ENCODE assay signal across 1 cellular context in the genomic region with DNA sequence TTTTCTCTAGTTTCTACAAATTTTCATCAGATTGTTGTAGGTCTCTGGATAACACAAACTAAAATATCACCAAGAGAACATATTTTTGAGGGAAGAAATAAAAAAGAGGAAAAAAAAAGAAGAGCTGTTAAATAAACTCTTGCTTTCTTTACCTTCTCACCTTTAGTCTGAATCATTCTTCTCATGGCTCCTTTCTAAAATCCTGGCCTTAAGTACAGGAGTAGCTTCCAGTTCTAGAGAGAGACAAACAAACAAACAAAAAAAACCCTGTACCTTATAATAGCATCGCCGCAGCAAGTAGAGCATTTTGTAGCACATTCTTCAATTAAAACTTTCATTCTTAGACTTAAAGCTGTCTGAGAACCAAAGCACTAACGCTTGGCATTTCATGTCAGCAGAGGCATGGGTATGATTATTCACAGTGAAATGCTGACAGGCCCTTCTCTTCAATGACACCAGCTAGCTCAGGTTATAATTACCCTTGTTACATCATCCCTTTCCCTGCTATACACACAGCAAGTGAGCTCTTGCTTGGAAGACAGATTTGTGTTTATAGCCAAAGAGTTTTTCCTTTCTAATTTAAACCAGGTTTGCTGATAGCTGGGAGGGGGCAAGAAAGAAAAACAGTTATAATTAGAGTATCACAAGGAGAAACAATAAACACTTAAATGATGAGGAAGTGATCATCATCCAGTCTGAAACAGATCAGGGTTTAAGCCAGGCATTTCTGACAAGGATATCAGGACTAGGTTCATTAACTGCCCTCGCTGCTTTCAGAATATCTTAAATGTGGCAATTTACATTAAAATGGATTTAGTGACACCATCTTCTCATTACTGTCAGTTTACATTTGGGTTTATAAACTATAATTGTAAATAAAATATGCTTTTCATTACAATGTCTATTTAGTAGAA.
TF ChIP-seq lines count a peak whose summit lies in the region.

No MANE protein-coding gene starts in this region.

TF ChIP-seq in HEK293, 187 proteins besides CTCF, POLR2A, EP300 and RAD21 (continued from another document):
- TF ChIP-seq, protein P1, sequence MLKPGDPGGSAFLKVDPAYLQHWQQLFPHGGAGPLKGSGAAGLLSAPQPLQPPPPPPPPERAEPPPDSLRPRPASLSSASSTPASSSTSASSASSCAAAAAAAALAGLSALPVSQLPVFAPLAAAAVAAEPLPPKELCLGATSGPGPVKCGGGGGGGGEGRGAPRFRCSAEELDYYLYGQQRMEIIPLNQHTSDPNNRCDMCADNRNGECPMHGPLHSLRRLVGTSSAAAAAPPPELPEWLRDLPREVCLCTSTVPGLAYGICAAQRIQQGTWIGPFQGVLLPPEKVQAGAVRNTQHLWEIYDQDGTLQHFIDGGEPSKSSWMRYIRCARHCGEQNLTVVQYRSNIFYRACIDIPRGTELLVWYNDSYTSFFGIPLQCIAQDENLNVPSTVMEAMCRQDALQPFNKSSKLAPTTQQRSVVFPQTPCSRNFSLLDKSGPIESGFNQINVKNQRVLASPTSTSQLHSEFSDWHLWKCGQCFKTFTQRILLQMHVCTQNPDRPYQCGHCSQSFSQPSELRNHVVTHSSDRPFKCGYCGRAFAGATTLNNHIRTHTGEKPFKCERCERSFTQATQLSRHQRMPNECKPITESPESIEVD (tag by site-specific recombination; IDR thresholded peaks at IDR 0.05): peak; percentile 96
- TF ChIP-seq ZNF558 (tag by site-specific recombination; IDR thresholded peaks at IDR 0.05) (0 out of 2 replicates have a peak, but pooled peaks have one; percentile 53), ZNF211 (tag by site-specific recombination; IDR thresholded peaks at IDR 0.05; ENCODE audit: low read depth) (no peak), ZFHX2 (tag by site-specific recombination; conservative IDR thresholded peaks at IDR 0.05) (no peak), ZNF529 (tag by site-specific recombination; IDR thresholded peaks at IDR 0.05; ENCODE audit: insufficient replicate concordance) (no peak), ZFP69B (tag by site-specific recombination; IDR thresholded peaks at IDR 0.05) (no peak), TRIM28 (IDR thresholded peaks at IDR 0.05; ENCODE audit: borderline replicate concordance, low read length) (peak; percentile 76; the same call in 1 of the 2 replicates), ZNF596 (tag by site-specific recombination; IDR thresholded peaks at IDR 0.05) (no peak), ZNF561 (tag by site-specific recombination; IDR thresholded peaks at IDR 0.05; ENCODE audit: borderline replicate concordance) (peak; percentile 63; the same call in 1 of the 2 replicates), PRDM1 (tag by site-specific recombination; IDR thresholded peaks at IDR 0.05) (no peak; the same call in 1 of the 2 replicates), ZNF785 (tag by site-specific recombination; IDR thresholded peaks at IDR 0.05) (no peak), YY2 (tag by site-specific recombination; IDR thresholded peaks at IDR 0.05) (no peak), ZBTB17 (tag by site-specific recombination; IDR thresholded peaks at IDR 0.05) (peak; percentile 64; the same call in 1 of the 2 replicates), ZNF658 (tag by site-specific recombination; IDR thresholded peaks at IDR 0.05) (no peak), ZNF473 (tag by site-specific recombination; IDR thresholded peaks at IDR 0.05) (no peak), ZSCAN30 (tag by site-specific recombination; IDR thresholded peaks at IDR 0.05) (peak; percentile 41; the same call in 1 of the 2 replicates), ZNF18 (tag by site-specific recombination; IDR thresholded peaks at IDR 0.05) (0 out of 2 replicates have a peak, but pooled peaks have one; percentile 14), GLI2 (tag by site-specific recombination; IDR thresholded peaks at IDR 0.05; ENCODE audit: borderline replicate concordance, low read depth) (0 out of 2 replicates have a peak, but pooled peaks have one; percentile 45), ZEB2 (tag by site-specific recombination; IDR thresholded peaks at IDR 0.05) (peak; percentile 80), EGR2 (tag by site-specific recombination; IDR thresholded peaks at IDR 0.05; ENCODE audit: low read depth) (no peak), ZNF146 (tag by site-specific recombination; IDR thresholded peaks at IDR 0.05) (no peak), GFI1B (tag by site-specific recombination; IDR thresholded peaks at IDR 0.05) (peak; percentile 59; the same call in 1 of the 2 replicates), OSR2 (tag by site-specific recombination; IDR thresholded peaks at IDR 0.05) (peak; percentile 43; the same call in 1 of the 2 replicates), ZIC2 (tag by site-specific recombination; IDR thresholded peaks at IDR 0.05) (peak; percentile 22; the same call in 1 of the 2 replicates), OVOL3 (tag by site-specific recombination; IDR thresholded peaks at IDR 0.05) (peak; percentile 86), ZNF692 (tag by site-specific recombination; IDR thresholded peaks at IDR 0.05) (peak; percentile 36; the same call in 1 of the 2 replicates), ZNF354C (tag by site-specific recombination; IDR thresholded peaks at IDR 0.05; ENCODE audit: borderline replicate concordance, low read depth) (no peak), ZNF335 (tag by site-specific recombination; conservative IDR thresholded peaks at IDR 0.05) (peak; percentile 32; the same call in 1 of the 2 replicates), ZNF600 (tag by site-specific recombination; IDR thresholded peaks at IDR 0.05) (no peak), ZNF132 (tag by site-specific recombination; IDR thresholded peaks at IDR 0.05; ENCODE audit: borderline replicate concordance) (no peak), ZNF121 (tag by site-specific recombination; IDR thresholded peaks at IDR 0.05) (no peak), ZNF776 (tag by site-specific recombination; IDR thresholded peaks at IDR 0.05; ENCODE audit: borderline replicate concordance) (no peak), ZNF518A (tag by site-specific recombination; conservative IDR thresholded peaks at IDR 0.05; ENCODE audit: low read depth) (peak; percentile 48)
- TF ChIP-seq, protein P2, sequence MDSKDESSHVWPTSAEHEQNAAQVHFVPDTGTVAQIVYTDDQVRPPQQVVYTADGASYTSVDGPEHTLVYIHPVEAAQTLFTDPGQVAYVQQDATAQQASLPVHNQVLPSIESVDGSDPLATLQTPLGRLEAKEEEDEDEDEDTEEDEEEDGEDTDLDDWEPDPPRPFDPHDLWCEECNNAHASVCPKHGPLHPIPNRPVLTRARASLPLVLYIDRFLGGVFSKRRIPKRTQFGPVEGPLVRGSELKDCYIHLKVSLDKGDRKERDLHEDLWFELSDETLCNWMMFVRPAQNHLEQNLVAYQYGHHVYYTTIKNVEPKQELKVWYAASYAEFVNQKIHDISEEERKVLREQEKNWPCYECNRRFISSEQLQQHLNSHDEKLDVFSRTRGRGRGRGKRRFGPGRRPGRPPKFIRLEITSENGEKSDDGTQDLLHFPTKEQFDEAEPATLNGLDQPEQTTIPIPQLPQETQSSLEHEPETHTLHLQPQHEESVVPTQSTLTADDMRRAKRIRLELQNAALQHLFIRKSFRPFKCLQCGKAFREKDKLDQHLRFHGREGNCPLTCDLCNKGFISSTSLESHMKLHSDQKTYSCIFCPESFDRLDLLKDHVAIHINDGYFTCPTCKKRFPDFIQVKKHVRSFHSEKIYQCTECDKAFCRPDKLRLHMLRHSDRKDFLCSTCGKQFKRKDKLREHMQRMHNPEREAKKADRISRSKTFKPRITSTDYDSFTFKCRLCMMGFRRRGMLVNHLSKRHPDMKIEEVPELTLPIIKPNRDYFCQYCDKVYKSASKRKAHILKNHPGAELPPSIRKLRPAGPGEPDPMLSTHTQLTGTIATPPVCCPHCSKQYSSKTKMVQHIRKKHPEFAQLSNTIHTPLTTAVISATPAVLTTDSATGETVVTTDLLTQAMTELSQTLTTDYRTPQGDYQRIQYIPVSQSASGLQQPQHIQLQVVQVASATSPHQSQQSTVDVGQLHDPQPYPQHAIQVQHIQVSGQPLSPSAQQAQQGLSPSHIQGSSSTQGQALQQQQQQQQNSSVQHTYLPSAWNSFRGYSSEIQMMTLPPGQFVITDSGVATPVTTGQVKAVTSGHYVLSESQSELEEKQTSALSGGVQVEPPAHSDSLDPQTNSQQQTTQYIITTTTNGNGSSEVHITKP (tag by site-specific recombination; IDR thresholded peaks at IDR 0.05): peak; percentile 25; the same call in 1 of the 2 replicates
- TF ChIP-seq, protein P3, sequence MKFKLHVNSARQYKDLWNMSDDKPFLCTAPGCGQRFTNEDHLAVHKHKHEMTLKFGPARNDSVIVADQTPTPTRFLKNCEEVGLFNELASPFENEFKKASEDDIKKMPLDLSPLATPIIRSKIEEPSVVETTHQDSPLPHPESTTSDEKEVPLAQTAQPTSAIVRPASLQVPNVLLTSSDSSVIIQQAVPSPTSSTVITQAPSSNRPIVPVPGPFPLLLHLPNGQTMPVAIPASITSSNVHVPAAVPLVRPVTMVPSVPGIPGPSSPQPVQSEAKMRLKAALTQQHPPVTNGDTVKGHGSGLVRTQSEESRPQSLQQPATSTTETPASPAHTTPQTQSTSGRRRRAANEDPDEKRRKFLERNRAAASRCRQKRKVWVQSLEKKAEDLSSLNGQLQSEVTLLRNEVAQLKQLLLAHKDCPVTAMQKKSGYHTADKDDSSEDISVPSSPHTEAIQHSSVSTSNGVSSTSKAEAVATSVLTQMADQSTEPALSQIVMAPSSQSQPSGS (tag by site-specific recombination; IDR thresholded peaks at IDR 0.05; ENCODE audit: low read depth): peak; percentile 64
TF ChIP-seq in HEK293: peak in this region for 37.
